19 cellular contexts compared by ENCODE assay signal in genomic region chr5:122144236-122144635, GRCh38. TPM values are rescaled to one million over a fixed set of nuclear protein-coding genes. Genes with fewer than 3 reads are reported as not detected.
"Had no signal": no experiment of that assay in that cellular context is flagged by ENCODE, and none has a peak within 500 bp of the region (broad histone marks: within the 10 kb centered on the region; RNA-seq: fewer than 3 reads in every experiment).

No MANE protein-coding gene starts in this region.

- H3K27ac ChIP-seq: body of pancreas, lower lobe of right lung, neutrophil, right atrium auricular region had no signal

- H3K36me3 ChIP-seq: lower lobe of right lung, neutrophil, right atrium auricular region had no signal

- H3K36me3 Mint-ChIP-seq: mesothelial cell of epicardium; naive thymus-derived CD8-positive, alpha-beta T cell; stimulated activated memory B cell treated with anti-CD40 and anti-IgM and Interleukin-4, amounts not matched to agents 10 μg/mL and 1 μg/mL and 100 μg/mL, for 72 hours had no signal

- H3K9me3 ChIP-seq: body of pancreas, lower lobe of right lung, neutrophil, right atrium auricular region had no signal

- H3K4me1 Mint-ChIP-seq: naive thymus-derived CD8-positive, alpha-beta T cell; stimulated activated memory B cell treated with anti-CD40 and anti-IgM and Interleukin-4, amounts not matched to agents 10 μg/mL and 1 μg/mL and 100 μg/mL, for 72 hours had no signal

- H3K4me3 Mint-ChIP-seq: activated CD8-positive, alpha-beta T cell treated with anti-CD3 and anti-CD28 coated beads, Interleukin-2, amount 10 ng/mL, durations not matched to agents 7 days and 5 days; activated naive CD4-positive, alpha-beta T cell treated with anti-CD3 and anti-CD28 coated beads for 36 hours; dendritic cell treated with granulocyte-macrophage colony-stimulating factor and Interleukin-4, amounts not matched to agents 40 ng/mL and 50 ng/mL, for 4 days; effector memory CD8-positive, alpha-beta T cell; mesothelial cell of epicardium; naive thymus-derived CD8-positive, alpha-beta T cell; stimulated activated memory B cell treated with anti-CD40 and anti-IgM and Interleukin-4, amounts not matched to agents 10 μg/mL and 1 μg/mL and 100 μg/mL, for 72 hours had no signal

- H3K27me3 Mint-ChIP-seq: dendritic cell treated with granulocyte-macrophage colony-stimulating factor and Interleukin-4, amounts not matched to agents 40 ng/mL and 50 ng/mL, for 4 days; effector memory CD8-positive, alpha-beta T cell had no signal

- H3K4me3 ChIP-seq: body of pancreas, lower lobe of right lung, right atrium auricular region had no signal

- H3K9me3 Mint-ChIP-seq: activated naive CD4-positive, alpha-beta T cell treated with anti-CD3 and anti-CD28 coated beads for 36 hours; dendritic cell treated with granulocyte-macrophage colony-stimulating factor and Interleukin-4, amounts not matched to agents 40 ng/mL and 50 ng/mL, for 4 days; mesothelial cell of epicardium; naive thymus-derived CD8-positive, alpha-beta T cell; stimulated activated memory B cell treated with anti-CD40 and anti-IgM and Interleukin-4, amounts not matched to agents 10 μg/mL and 1 μg/mL and 100 μg/mL, for 72 hours had no signal

- H3K27ac Mint-ChIP-seq: activated CD8-positive, alpha-beta T cell treated with anti-CD3 and anti-CD28 coated beads, Interleukin-2, amount 10 ng/mL, durations not matched to agents 7 days and 5 days; activated naive CD4-positive, alpha-beta T cell treated with anti-CD3 and anti-CD28 coated beads for 36 hours; dendritic cell treated with granulocyte-macrophage colony-stimulating factor and Interleukin-4, amounts not matched to agents 40 ng/mL and 50 ng/mL, for 4 days; effector memory CD8-positive, alpha-beta T cell; mesothelial cell of epicardium; naive thymus-derived CD8-positive, alpha-beta T cell; stimulated activated memory B cell treated with anti-CD40 and anti-IgM and Interleukin-4, amounts not matched to agents 10 μg/mL and 1 μg/mL and 100 μg/mL, for 72 hours had no signal

- H3K27me3 ChIP-seq: body of pancreas, neutrophil, right atrium auricular region had no signal

- H3K4me1 ChIP-seq: lower lobe of right lung, right atrium auricular region had no signal

- DNase-seq: activated CD4-positive, alpha-beta T cell treated with anti-CD3 and anti-CD28 coated beads for 4 hours; activated CD8-positive, alpha-beta memory T cell treated with anti-CD3 and anti-CD28 coated beads, Interleukin-2, amount 50 U/mL, for 48 hours; activated CD8-positive, alpha-beta T cell treated with anti-CD3 and anti-CD28 coated beads, Interleukin-2, amount 10 ng/mL, durations not matched to agents 7 days and 5 days; activated naive CD4-positive, alpha-beta T cell treated with anti-CD3 and anti-CD28 coated beads for 36 hours; body of pancreas; central memory CD4-positive, alpha-beta T cell; effector memory CD8-positive, alpha-beta T cell; left cardiac atrium; lower lobe of right lung; naive thymus-derived CD8-positive, alpha-beta T cell; posterior cingulate gyrus; substantia nigra; T-helper 1 cell had no signal

- ATAC-seq: activated CD8-positive, alpha-beta T cell treated with anti-CD3 and anti-CD28 coated beads, Interleukin-2, amount 10 ng/mL, durations not matched to agents 7 days and 5 days; body of pancreas; effector memory CD8-positive, alpha-beta T cell; left cardiac atrium; lower lobe of right lung; naive thymus-derived CD8-positive, alpha-beta T cell; stimulated activated memory B cell treated with anti-CD40 and anti-IgM and Interleukin-4, amounts not matched to agents 10 μg/mL and 1 μg/mL and 100 μg/mL, for 72 hours had no signal

RNA-seq across cellular contexts. Expression of gene ZNF474, which starts 14.9 kb away (rescaled TPM):
- total RNA-seq: activated CD8-positive, alpha-beta T cell treated with anti-CD3 and anti-CD28 coated beads, Interleukin-2, amount 10 ng/mL, durations not matched to agents 7 days and 5 days; activated naive CD4-positive, alpha-beta T cell treated with anti-CD3 and anti-CD28 coated beads for 36 hours; body of pancreas; epithelial cell of proximal tubule; right atrium auricular region had no signal
